Comparison of ENCODE assay signal across 13 cellular contexts in the genomic region with DNA sequence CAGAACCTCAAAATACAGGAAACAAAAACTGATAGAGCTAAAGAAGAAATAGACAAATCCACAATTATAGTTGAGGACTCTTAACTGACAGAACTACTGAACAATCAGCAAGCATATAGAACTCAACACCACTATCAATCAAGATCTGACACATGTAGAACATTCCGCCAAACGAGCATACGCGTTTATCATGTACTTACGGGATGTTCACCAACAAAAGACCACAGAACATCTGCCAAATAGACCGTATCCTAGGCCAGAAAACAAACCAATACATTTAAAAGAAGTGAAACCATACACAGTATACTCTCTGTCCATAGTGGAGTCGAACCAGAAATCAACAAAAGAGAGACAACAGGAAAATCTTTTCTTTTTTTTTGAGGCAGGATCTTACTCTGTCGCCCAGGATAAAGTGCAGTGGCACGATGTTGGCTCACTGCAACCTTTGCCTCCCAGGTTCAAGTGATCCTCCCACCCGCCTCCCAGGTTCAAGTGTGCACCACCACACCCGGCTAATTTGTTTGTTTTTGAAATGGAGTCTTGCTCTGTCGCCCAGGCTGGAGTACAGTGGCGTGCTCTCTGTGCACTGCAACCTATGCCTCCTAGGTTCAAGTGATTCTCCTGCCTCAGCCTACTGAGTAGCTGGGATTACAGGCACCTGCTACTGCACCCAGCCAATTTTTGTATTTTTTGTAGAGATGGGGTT. TPM values are rescaled to one million over a fixed set of nuclear protein-coding genes. Genes with fewer than 3 reads are reported as not detected.
DNase-seq lines count a peak whose midpoint lies in the region; ATAC-seq, FAIRE-seq and TF ChIP-seq lines count a peak whose summit lies in the region.
"Had no signal": no experiment of that assay in that cellular context is flagged by ENCODE, and none has a peak within 500 bp of the region (broad histone marks: within the 10 kb centered on the region; RNA-seq: fewer than 3 reads in every experiment).

No MANE protein-coding gene starts in this region.

- peak overlapping the region; percentile 5 for H3K27ac Mint-ChIP-seq in dendritic cell treated with granulocyte-macrophage colony-stimulating factor and Interleukin-4, amounts not matched to agents 40 ng/mL and 50 ng/mL, for 4 days
- H3K27ac Mint-ChIP-seq in CD14-positive monocyte = peak overlapping the region in 3 of 7 donors; percentile 7 to 69 (median 19)
- H3K27ac Mint-ChIP-seq: activated naive CD8-positive, alpha-beta T cell treated with anti-CD3 and anti-CD28 coated beads, Interleukin-2, amount 10 ng/mL, durations not matched to agents 7 days and 5 days had no signal

- WGBS in small intestine, 3 donors = 72 to 78% (median 73%) methylated on average over 13 of the region's 13 CpGs

- H3K9me3 ChIP-seq in small intestine (ENCODE audit: control insufficient read depth, low read depth) = no peaks in the 10 kb centered on the region

- no peaks in the 10 kb centered on the region for H3K9me3 Mint-ChIP-seq in dendritic cell treated with granulocyte-macrophage colony-stimulating factor and Interleukin-4, amounts not matched to agents 40 ng/mL and 50 ng/mL, for 4 days
- peaks cover 0 to 6% (median 0%) of the 10 kb centered on the region in 7 donors for H3K9me3 Mint-ChIP-seq in CD14-positive monocyte
- H3K9me3 Mint-ChIP-seq: activated naive CD8-positive, alpha-beta T cell treated with anti-CD3 and anti-CD28 coated beads, Interleukin-2, amount 10 ng/mL, durations not matched to agents 7 days and 5 days had no signal

- peak; percentile 50 for DNase-seq in GM06990 (ENCODE audit: extremely low read depth, insufficient read length)
- DNase-seq in SIG-M5 treated with dmso at 0.1 percent for 504 hours (lab: John Stamatoyannopoulos, UW; ENCODE audit: unreplicated experiment) = no peak
- no peak for DNase-seq in small intestine
- DNase-seq in GF-D8 (lab: John Stamatoyannopoulos, UW) = no peak
- DNase-seq in CD14-positive monocyte (ENCODE audit: low spot score) = no peak
- DNase-seq: activated CD4-positive, alpha-beta T cell treated with anti-CD3 and anti-CD28 coated beads for 48 hours; activated naive CD8-positive, alpha-beta T cell treated with anti-CD3 and anti-CD28 coated beads, Interleukin-2, amount 10 ng/mL, durations not matched to agents 7 days and 5 days; DMS79; left cardiac atrium; PC-3 had no signal

- TF ChIP-seq CTCF in GM06990 (IDR thresholded peaks at IDR 0.05; ENCODE audit: insufficient read depth, low read length, poor library complexity, severe bottlenecking) (no peak), CD14-positive monocyte (IDR thresholded peaks at IDR 0.05) (no peak)

- ATAC-seq in GM19438 (IDR thresholded peaks at IDR 0.05; ENCODE audit: low read depth, unreplicated experiment) (peak; percentile 44), HG03159 (IDR thresholded peaks at IDR 0.05; ENCODE audit: unreplicated experiment) (peak; percentile 57)
- ATAC-seq: left cardiac atrium, PC-3 had no signal

- peaks cover 76% of the 10 kb centered on the region for H3K4me1 Mint-ChIP-seq in dendritic cell treated with granulocyte-macrophage colony-stimulating factor and Interleukin-4, amounts not matched to agents 40 ng/mL and 50 ng/mL, for 4 days (ENCODE audit: low read depth)
- peaks cover 63% of the 10 kb centered on the region for H3K4me1 Mint-ChIP-seq in CD14-positive monocyte

- no peak overlapping the region for H3K27ac ChIP-seq in small intestine (ENCODE audit: low read depth in 1 of 2, low read length in 1 of 2)

- peaks cover 49% of the 10 kb centered on the region for H3K36me3 Mint-ChIP-seq in dendritic cell treated with granulocyte-macrophage colony-stimulating factor and Interleukin-4, amounts not matched to agents 40 ng/mL and 50 ng/mL, for 4 days (ENCODE audit: low read depth)
- H3K36me3 Mint-ChIP-seq in CD14-positive monocyte = peaks cover 50 to 53% of the 10 kb centered on the region in 2 donors

- H3K36me3 ChIP-seq in GM06990 (ENCODE audit: control insufficient read depth, insufficient read depth, low read length) (peaks cover 4% of the 10 kb centered on the region), small intestine (ENCODE audit: control insufficient read depth in 2 of 2, insufficient read depth in 2 of 2, low read length in 2 of 2) (peaks cover 0 to 3% of the 10 kb centered on the region in 2 donors)

- peaks cover 2 to 4% of the 10 kb centered on the region in 2 donors for H3K4me1 ChIP-seq in small intestine (ENCODE audit: control insufficient read depth in 2 of 2, insufficient read depth in 1 of 2, low read depth in 1 of 2, low read length in 1 of 2)

- no peak for FAIRE-seq in small intestine (lab: Jason Lieb, UNC)

- H3K27me3 ChIP-seq in GM06990 (replicated peaks; ENCODE audit: control insufficient read depth, insufficient read depth, low read length) (no peaks in the 10 kb centered on the region), small intestine (ENCODE audit: control insufficient read depth in 2 of 2, insufficient read depth in 2 of 2, low read length in 2 of 2) (no peaks in the 10 kb centered on the region)

- H3K4me3 Mint-ChIP-seq in dendritic cell treated with granulocyte-macrophage colony-stimulating factor and Interleukin-4, amounts not matched to agents 40 ng/mL and 50 ng/mL, for 4 days = no peak overlapping the region
- no peak overlapping the region for H3K4me3 Mint-ChIP-seq in CD14-positive monocyte
- H3K4me3 Mint-ChIP-seq: activated naive CD8-positive, alpha-beta T cell treated with anti-CD3 and anti-CD28 coated beads, Interleukin-2, amount 10 ng/mL, durations not matched to agents 7 days and 5 days had no signal

- no peak overlapping the region for H3K4me3 ChIP-seq in GM06990 (replicated peaks; ENCODE audit: low read depth, low read length)
- no peak overlapping the region for H3K4me3 ChIP-seq in small intestine (ENCODE audit: low read depth in 1 of 2, low read length in 2 of 2)

- intact Hi-C loops in dendritic cell treated with granulocyte-macrophage colony-stimulating factor and Interleukin-4, amounts not matched to agents 40 ng/mL and 50 ng/mL, for 4 days (cut with micrococcal nuclease) = no loop called here
- intact Hi-C loops in CD14-positive monocyte (cut with micrococcal nuclease) = no loop called here

- H3K27me3 Mint-ChIP-seq in dendritic cell treated with granulocyte-macrophage colony-stimulating factor and Interleukin-4, amounts not matched to agents 40 ng/mL and 50 ng/mL, for 4 days = no peaks in the 10 kb centered on the region
- peaks cover 2 to 3% (median 2%) of the 10 kb centered on the region in 3 donors for H3K27me3 Mint-ChIP-seq in CD14-positive monocyte (ENCODE audit: low read depth in 3 of 3)
- H3K27me3 Mint-ChIP-seq: activated naive CD8-positive, alpha-beta T cell treated with anti-CD3 and anti-CD28 coated beads, Interleukin-2, amount 10 ng/mL, durations not matched to agents 7 days and 5 days had no signal

RNA-seq across cellular contexts. Expression of gene GNA12, which starts 5.1 kb away (rescaled TPM):
- polyA plus RNA-seq in small intestine = 10 to 100 TPM in 1 of 3 donors, 1 to 10 TPM in 2; 3.4 to 19.2 (median 9.7) TPM
- polyA plus RNA-seq in CD14-positive monocyte = 10 to 100 TPM in 1 of 2 donors, 1 to 10 TPM in 1; 3.4 to 10.6 TPM
